ENCODE assay signal across 32 cellular contexts in the genomic region with DNA sequence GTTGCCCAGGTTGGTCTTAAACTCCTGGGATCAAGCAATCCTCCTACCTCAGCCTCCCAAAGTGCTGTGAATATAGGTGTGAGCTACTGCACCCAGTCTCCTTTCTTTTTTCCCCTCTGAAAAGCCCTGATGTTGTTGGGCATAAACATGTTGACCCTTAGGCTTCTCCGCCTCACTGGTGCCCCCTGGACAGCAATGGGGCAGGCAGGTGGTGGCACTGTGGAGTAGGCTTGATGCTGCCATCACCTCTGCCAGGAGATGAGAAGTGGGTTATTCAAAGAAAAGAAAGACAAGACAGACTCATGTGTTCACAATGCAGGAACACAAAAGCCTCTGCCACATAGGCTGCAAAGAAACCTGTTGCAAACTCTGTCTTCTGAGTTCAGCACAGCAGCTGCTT.
"Had no signal": no experiment of that assay in that cellular context is flagged by ENCODE, and none has a peak within 500 bp of the region (broad histone marks: within the 10 kb centered on the region; RNA-seq: fewer than 3 reads in every experiment).

No MANE protein-coding gene starts in this region.

- H3K9me3 ChIP-seq: adrenal gland, body of pancreas, gastrocnemius medialis, heart left ventricle had no signal

- H3K27ac ChIP-seq: adrenal gland, body of pancreas, foreskin keratinocyte, gastrocnemius medialis, heart left ventricle, WERI-Rb-1 had no signal

- H3K27ac Mint-ChIP-seq: activated CD4-positive, alpha-beta memory T cell treated with anti-CD3 and anti-CD28 coated beads for 36 hours; activated CD4-positive, alpha-beta T cell treated with anti-CD3 and anti-CD28 coated beads for 36 hours; activated CD4-positive, alpha-beta T cell treated with anti-CD3 and anti-CD28 coated beads, Interleukin-2, amount 10 ng/mL, durations not matched to agents 24 days and 14 days; activated CD8-positive, alpha-beta memory T cell treated with anti-CD3 and anti-CD28 coated beads, Interleukin-2, amount 10 ng/mL, durations not matched to agents 7 days and 5 days; activated CD8-positive, alpha-beta T cell treated with anti-CD3 and anti-CD28 coated beads, Interleukin-2, amount 10 ng/mL, durations not matched to agents 7 days and 5 days; activated naive CD4-positive, alpha-beta T cell treated with anti-CD3 and anti-CD28 coated beads for 36 hours; activated naive CD4-positive, alpha-beta T cell treated with anti-CD3 and anti-CD28 coated beads, Interleukin-2, amount 50 U/mL, for 24 hours; activated naive CD8-positive, alpha-beta T cell treated with anti-CD3 and anti-CD28 coated beads for 36 hours; activated naive CD8-positive, alpha-beta T cell treated with anti-CD3 and anti-CD28 coated beads, Interleukin-2, amount 50 U/mL, for 24 hours; activated T-helper 1 cell treated with anti-CD3 and anti-CD28 coated beads, Interleukin-12 subunit alpha, Interleukin-12 subunit beta, Interleukin-2, Interleukin-4 antibody, amounts not matched to agents 30 ng/mL and 10 ng/mL and 1 ng/mL, durations not matched to agents 14 hours and 24 hours and 36 hours; activated T-helper 2 cell treated with anti-CD3 and anti-CD28 coated beads, Interferon-gamma antibody, Interleukin-2, Interleukin-4, amounts not matched to agents 10 μg/mL and 5 μg/mL and 100 μg/mL, durations not matched to agents 14 hours and 24 hours and 36 hours; T-helper 17 cell; T-helper 2 cell treated with Interferon-gamma antibody and Interleukin-4, amounts not matched to agents 5 μg/mL and 100 μg/mL, for 36 hours had no signal

- H3K27me3 ChIP-seq: adrenal gland, body of pancreas, gastrocnemius medialis had no signal

- H3K27me3 Mint-ChIP-seq: activated CD4-positive, alpha-beta T cell treated with anti-CD3 and anti-CD28 coated beads, Interleukin-2, amount 10 ng/mL, durations not matched to agents 24 days and 14 days; activated CD8-positive, alpha-beta memory T cell treated with anti-CD3 and anti-CD28 coated beads, Interleukin-2, amount 10 ng/mL, durations not matched to agents 7 days and 5 days; activated naive CD4-positive, alpha-beta T cell treated with anti-CD3 and anti-CD28 coated beads, Interleukin-2, amount 50 U/mL, for 24 hours; activated naive CD8-positive, alpha-beta T cell treated with anti-CD3 and anti-CD28 coated beads for 36 hours; T-helper 17 cell had no signal

- H3K4me3 ChIP-seq: adrenal gland, body of pancreas, gastrocnemius medialis, heart left ventricle had no signal

- H3K9me3 Mint-ChIP-seq: activated CD4-positive, alpha-beta memory T cell treated with anti-CD3 and anti-CD28 coated beads for 36 hours; activated CD4-positive, alpha-beta T cell treated with anti-CD3 and anti-CD28 coated beads, Interleukin-2, amount 10 ng/mL, durations not matched to agents 24 days and 14 days; activated naive CD4-positive, alpha-beta T cell treated with anti-CD3 and anti-CD28 coated beads for 36 hours; activated naive CD4-positive, alpha-beta T cell treated with anti-CD3 and anti-CD28 coated beads, Interleukin-2, amount 50 U/mL, for 24 hours; activated naive CD8-positive, alpha-beta T cell treated with anti-CD3 and anti-CD28 coated beads for 36 hours; activated naive CD8-positive, alpha-beta T cell treated with anti-CD3 and anti-CD28 coated beads, Interleukin-2, amount 50 U/mL, for 24 hours; activated T-helper 1 cell treated with anti-CD3 and anti-CD28 coated beads, Interleukin-12 subunit alpha, Interleukin-12 subunit beta, Interleukin-2, Interleukin-4 antibody, amounts not matched to agents 30 ng/mL and 10 ng/mL and 1 ng/mL, durations not matched to agents 14 hours and 24 hours and 36 hours; activated T-helper 2 cell treated with anti-CD3 and anti-CD28 coated beads, Interferon-gamma antibody, Interleukin-2, Interleukin-4, amounts not matched to agents 10 μg/mL and 5 μg/mL and 100 μg/mL, durations not matched to agents 14 hours and 24 hours and 36 hours; T-helper 2 cell treated with Interferon-gamma antibody and Interleukin-4, amounts not matched to agents 5 μg/mL and 100 μg/mL, for 36 hours had no signal

- H3K4me3 Mint-ChIP-seq: activated CD4-positive, alpha-beta memory T cell treated with anti-CD3 and anti-CD28 coated beads for 36 hours; activated CD4-positive, alpha-beta T cell treated with anti-CD3 and anti-CD28 coated beads for 36 hours; activated CD4-positive, alpha-beta T cell treated with anti-CD3 and anti-CD28 coated beads, Interleukin-2, amount 10 ng/mL, durations not matched to agents 24 days and 14 days; activated CD8-positive, alpha-beta memory T cell treated with anti-CD3 and anti-CD28 coated beads, Interleukin-2, amount 10 ng/mL, durations not matched to agents 7 days and 5 days; activated CD8-positive, alpha-beta T cell treated with anti-CD3 and anti-CD28 coated beads, Interleukin-2, amount 10 ng/mL, durations not matched to agents 7 days and 5 days; activated naive CD4-positive, alpha-beta T cell treated with anti-CD3 and anti-CD28 coated beads for 36 hours; activated naive CD4-positive, alpha-beta T cell treated with anti-CD3 and anti-CD28 coated beads, Interleukin-2, amount 50 U/mL, for 24 hours; activated naive CD8-positive, alpha-beta T cell treated with anti-CD3 and anti-CD28 coated beads for 36 hours; activated naive CD8-positive, alpha-beta T cell treated with anti-CD3 and anti-CD28 coated beads, Interleukin-2, amount 50 U/mL, for 24 hours; activated T-helper 1 cell treated with anti-CD3 and anti-CD28 coated beads, Interleukin-12 subunit alpha, Interleukin-12 subunit beta, Interleukin-2, Interleukin-4 antibody, amounts not matched to agents 30 ng/mL and 10 ng/mL and 1 ng/mL, durations not matched to agents 14 hours and 24 hours and 36 hours; T-helper 17 cell; T-helper 2 cell treated with Interferon-gamma antibody and Interleukin-4, amounts not matched to agents 5 μg/mL and 100 μg/mL, for 36 hours had no signal

- H3K4me1 Mint-ChIP-seq: activated CD4-positive, alpha-beta T cell treated with anti-CD3 and anti-CD28 coated beads for 36 hours; activated CD8-positive, alpha-beta memory T cell treated with anti-CD3 and anti-CD28 coated beads, Interleukin-2, amount 10 ng/mL, durations not matched to agents 7 days and 5 days; activated naive CD4-positive, alpha-beta T cell treated with anti-CD3 and anti-CD28 coated beads, Interleukin-2, amount 50 U/mL, for 24 hours; activated naive CD8-positive, alpha-beta T cell treated with anti-CD3 and anti-CD28 coated beads for 36 hours; activated naive CD8-positive, alpha-beta T cell treated with anti-CD3 and anti-CD28 coated beads, Interleukin-2, amount 50 U/mL, for 24 hours; T-helper 17 cell had no signal

- ATAC-seq: activated CD4-positive, alpha-beta T cell treated with anti-CD3 and anti-CD28 coated beads for 36 hours; activated CD8-positive, alpha-beta memory T cell treated with anti-CD3 and anti-CD28 coated beads, Interleukin-2, amount 10 ng/mL, durations not matched to agents 7 days and 5 days; activated CD8-positive, alpha-beta T cell treated with anti-CD3 and anti-CD28 coated beads, Interleukin-2, amount 10 ng/mL, durations not matched to agents 7 days and 5 days; activated naive CD8-positive, alpha-beta T cell treated with anti-CD3 and anti-CD28 coated beads, Interleukin-2, amount 50 U/mL, for 24 hours; body of pancreas; esophagus mucosa; foreskin keratinocyte; gastrocnemius medialis; heart left ventricle; T-helper 17 cell had no signal

- H3K36me3 Mint-ChIP-seq: activated CD4-positive, alpha-beta memory T cell treated with anti-CD3 and anti-CD28 coated beads for 36 hours; activated CD8-positive, alpha-beta memory T cell treated with anti-CD3 and anti-CD28 coated beads, Interleukin-2, amount 10 ng/mL, durations not matched to agents 7 days and 5 days; activated naive CD4-positive, alpha-beta T cell treated with anti-CD3 and anti-CD28 coated beads, Interleukin-2, amount 50 U/mL, for 24 hours; activated naive CD8-positive, alpha-beta T cell treated with anti-CD3 and anti-CD28 coated beads for 36 hours had no signal

- DNase-seq: activated CD4-positive, alpha-beta memory T cell treated with anti-CD3 and anti-CD28 coated beads for 36 hours; activated CD4-positive, alpha-beta T cell treated with anti-CD3 and anti-CD28 coated beads for 36 hours; activated CD4-positive, alpha-beta T cell treated with anti-CD3 and anti-CD28 coated beads, Interleukin-2, amount 10 ng/mL, durations not matched to agents 24 days and 14 days; activated CD4-positive, CD25-positive, alpha-beta regulatory T cell; activated CD4-positive, CD25-positive, alpha-beta regulatory T cell treated with anti-CD3 and anti-CD28 coated beads, Interleukin-2, amount 50 U/mL, for 72 hours; activated CD8-positive, alpha-beta memory T cell treated with anti-CD3 and anti-CD28 coated beads, Interleukin-2, amount 10 ng/mL, durations not matched to agents 7 days and 5 days; activated CD8-positive, alpha-beta memory T cell treated with anti-CD3 and anti-CD28 coated beads, Interleukin-2, amount 50 U/mL, for 4 hours; activated CD8-positive, alpha-beta T cell treated with anti-CD3 and anti-CD28 coated beads, Interleukin-2, amount 10 ng/mL, durations not matched to agents 7 days and 5 days; activated effector memory CD4-positive, alpha-beta T cell treated with anti-CD3 and anti-CD28 coated beads, Interleukin-2, amount 50 U/mL, for 16 hours; activated naive CD4-positive, alpha-beta T cell treated with anti-CD3 and anti-CD28 coated beads for 36 hours; activated naive CD8-positive, alpha-beta T cell treated with anti-CD3 and anti-CD28 coated beads for 36 hours; activated naive CD8-positive, alpha-beta T cell treated with anti-CD3 and anti-CD28 coated beads, Interleukin-2, amount 50 U/mL, for 24 hours; activated T-cell treated with anti-CD3 and anti-CD28 coated beads, Interleukin-2, amount 50 U/mL, for 1 hour; activated T-cell treated with anti-CD3 and anti-CD28 coated beads, Interleukin-2, amount 50 U/mL, for 48 hours; adrenal gland; amygdala; aorta; body of pancreas; caudate nucleus; effector CD8-positive, alpha-beta T cell; foreskin keratinocyte; gastrocnemius medialis; glutamatergic neuron; heart left ventricle; T-helper 17 cell; T1000; WERI-Rb-1 had no signal

- H3K4me1 ChIP-seq: adrenal gland, body of pancreas, foreskin keratinocyte, gastrocnemius medialis, heart left ventricle had no signal

- H3K36me3 ChIP-seq: adrenal gland, gastrocnemius medialis, heart left ventricle, WERI-Rb-1 had no signal
